ENCODE assay signal across 10 cellular contexts in the genomic region with DNA sequence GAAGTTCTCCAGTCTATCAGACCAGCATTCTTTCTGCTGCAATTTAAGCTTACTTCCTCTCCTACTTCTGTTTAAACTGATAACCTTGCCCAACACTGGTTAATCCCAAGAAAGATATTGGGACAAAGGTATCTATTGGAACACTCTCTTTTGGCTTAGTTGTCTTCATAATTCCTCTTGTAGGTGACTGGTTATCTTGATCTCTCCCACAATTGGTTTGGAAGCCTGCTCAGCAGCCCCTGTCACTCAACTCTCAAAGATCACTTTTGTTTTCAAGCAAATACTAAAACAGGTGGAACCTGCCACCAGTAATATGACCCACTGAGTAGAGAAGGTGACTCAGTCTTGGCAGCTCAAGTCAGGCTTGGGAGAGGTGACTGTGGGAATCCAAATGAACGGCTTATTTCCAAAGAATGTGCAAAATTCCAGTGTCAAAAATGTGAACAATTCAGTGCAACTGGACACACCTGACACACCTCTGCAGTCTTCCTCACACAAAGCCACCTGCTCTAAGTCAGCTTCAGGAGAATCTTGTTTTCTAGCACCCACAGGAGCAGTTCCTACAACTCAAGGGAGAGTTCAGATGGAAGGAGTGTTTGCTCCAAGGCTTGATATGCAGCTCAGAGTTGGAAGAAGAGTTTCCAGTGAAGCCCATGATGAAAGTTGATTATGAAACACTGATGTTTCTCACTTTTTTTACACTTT.
DNase-seq lines count a peak whose midpoint lies in the region; ATAC-seq and TF ChIP-seq lines count a peak whose summit lies in the region.
"Had no signal": no experiment of that assay in that cellular context is flagged by ENCODE, and none has a peak within 500 bp of the region (broad histone marks: within the 10 kb centered on the region; RNA-seq: fewer than 3 reads in every experiment).

No MANE protein-coding gene starts in this region.

- no peaks in the 10 kb centered on the region for H3K9me3 ChIP-seq in CD4-positive, CD25-positive, alpha-beta regulatory T cell (ENCODE audit: control insufficient read depth in 2 of 2, low read length in 2 of 2)
- H3K9me3 ChIP-seq in mucosa of descending colon: no peaks in the 10 kb centered on the region

- no peaks in the 10 kb centered on the region for H3K36me3 Mint-ChIP-seq in CD4-positive, CD25-positive, alpha-beta regulatory T cell
- peaks cover 6% of the 10 kb centered on the region for H3K36me3 Mint-ChIP-seq in activated T-helper 1 cell treated with anti-CD3 and anti-CD28 coated beads, Interleukin-12 subunit alpha, Interleukin-12 subunit beta, Interleukin-2, Interleukin-4 antibody, amounts not matched to agents 30 ng/mL and 10 ng/mL and 1 ng/mL, durations not matched to agents 14 hours and 24 hours and 36 hours (ENCODE audit: low read depth)

- H3K27ac ChIP-seq in CD4-positive, CD25-positive, alpha-beta regulatory T cell (ENCODE audit: insufficient read depth, low read length, poor library complexity, severe bottlenecking): no peak overlapping the region

- intact Hi-C loops in activated T-helper 1 cell treated with anti-CD3 and anti-CD28 coated beads, Interleukin-12 subunit alpha, Interleukin-12 subunit beta, Interleukin-2, Interleukin-4 antibody, amounts not matched to agents 30 ng/mL and 10 ng/mL and 1 ng/mL, durations not matched to agents 14 hours and 24 hours and 36 hours (cut with micrococcal nuclease): loop anchor here (5.0 to 10.0 kb wide), 2 partner anchors 248 to 471 kb away; no protein-coding TSS in a partner anchor
- intact Hi-C loops in mucosa of descending colon (cut with DNase I, micrococcal nuclease): no loop called here

- H3K36me3 ChIP-seq in CD4-positive, CD25-positive, alpha-beta regulatory T cell (ENCODE audit: control insufficient read depth, insufficient read depth, low read length): no peaks in the 10 kb centered on the region
- H3K36me3 ChIP-seq in mucosa of descending colon (ENCODE audit: low read depth): no peaks in the 10 kb centered on the region

- peak overlapping the region in 2 of 3 donors; percentile 17 to 27 for H3K27ac Mint-ChIP-seq in CD4-positive, CD25-positive, alpha-beta regulatory T cell
- H3K27ac Mint-ChIP-seq in activated T-helper 1 cell treated with anti-CD3 and anti-CD28 coated beads, Interleukin-12 subunit alpha, Interleukin-12 subunit beta, Interleukin-2, Interleukin-4 antibody, amounts not matched to agents 30 ng/mL and 10 ng/mL and 1 ng/mL, durations not matched to agents 14 hours and 24 hours and 36 hours: peak overlapping the region; percentile 54

- H3K4me3 Mint-ChIP-seq in CD4-positive, CD25-positive, alpha-beta regulatory T cell: peak overlapping the region in 1 of 4 donors; percentile 21
- H3K4me3 Mint-ChIP-seq in activated T-helper 1 cell treated with anti-CD3 and anti-CD28 coated beads, Interleukin-12 subunit alpha, Interleukin-12 subunit beta, Interleukin-2, Interleukin-4 antibody, amounts not matched to agents 30 ng/mL and 10 ng/mL and 1 ng/mL, durations not matched to agents 14 hours and 24 hours and 36 hours: peak overlapping the region; percentile 9

- no peak for TF ChIP-seq CTCF in mucosa of descending colon (IDR thresholded peaks at IDR 0.05)
- TF ChIP-seq CTCF in foreskin fibroblast (IDR thresholded peaks at IDR 0.05; ENCODE audit: low read depth, low read length): no peak

- peaks cover 5% of the 10 kb centered on the region for H3K27me3 Mint-ChIP-seq in CD4-positive, CD25-positive, alpha-beta regulatory T cell
- no peaks in the 10 kb centered on the region for H3K27me3 Mint-ChIP-seq in activated T-helper 1 cell treated with anti-CD3 and anti-CD28 coated beads, Interleukin-12 subunit alpha, Interleukin-12 subunit beta, Interleukin-2, Interleukin-4 antibody, amounts not matched to agents 30 ng/mL and 10 ng/mL and 1 ng/mL, durations not matched to agents 14 hours and 24 hours and 36 hours (ENCODE audit: insufficient read depth)

- peaks cover 26 to 65% (median 46%) of the 10 kb centered on the region in 4 donors for H3K4me1 Mint-ChIP-seq in CD4-positive, CD25-positive, alpha-beta regulatory T cell
- peaks cover 71% of the 10 kb centered on the region for H3K4me1 Mint-ChIP-seq in activated T-helper 1 cell treated with anti-CD3 and anti-CD28 coated beads, Interleukin-12 subunit alpha, Interleukin-12 subunit beta, Interleukin-2, Interleukin-4 antibody, amounts not matched to agents 30 ng/mL and 10 ng/mL and 1 ng/mL, durations not matched to agents 14 hours and 24 hours and 36 hours (ENCODE audit: low read depth)

- ATAC-seq in CD4-positive, CD25-positive, alpha-beta regulatory T cell (ENCODE audit: low read depth in 2 of 2): no peak
- ATAC-seq in mucosa of descending colon (peak; percentile 46), HG03460 (IDR thresholded peaks at IDR 0.05; ENCODE audit: unreplicated experiment) (no peak), GM21529 (IDR thresholded peaks at IDR 0.05; ENCODE audit: unreplicated experiment) (no peak)
- ATAC-seq: right cardiac atrium had no signal

- no peak for DNase-seq in CD4-positive, CD25-positive, alpha-beta regulatory T cell
- peak; percentile 50 for DNase-seq in HT-29 (ENCODE audit: low spot score)
- DNase-seq in activated T-helper 1 cell treated with anti-CD3 and anti-CD28 coated beads, Interleukin-12 subunit alpha, Interleukin-12 subunit beta, Interleukin-2, Interleukin-4 antibody, amounts not matched to agents 30 ng/mL and 10 ng/mL and 1 ng/mL, durations not matched to agents 14 hours and 24 hours and 36 hours (ENCODE audit: low spot score): no peak
- no peak for DNase-seq in mucosa of descending colon
- DNase-seq in retina: no peak
- no peak for DNase-seq in foreskin fibroblast
- DNase-seq: HCEC 1CT, right cardiac atrium had no signal

- H3K9me3 Mint-ChIP-seq in CD4-positive, CD25-positive, alpha-beta regulatory T cell: no peaks in the 10 kb centered on the region
- no peaks in the 10 kb centered on the region for H3K9me3 Mint-ChIP-seq in activated T-helper 1 cell treated with anti-CD3 and anti-CD28 coated beads, Interleukin-12 subunit alpha, Interleukin-12 subunit beta, Interleukin-2, Interleukin-4 antibody, amounts not matched to agents 30 ng/mL and 10 ng/mL and 1 ng/mL, durations not matched to agents 14 hours and 24 hours and 36 hours

- no peak overlapping the region for H3K4me3 ChIP-seq in CD4-positive, CD25-positive, alpha-beta regulatory T cell (ENCODE audit: low read depth, low read length)
- H3K4me3 ChIP-seq in mucosa of descending colon: no peak overlapping the region
- no peak overlapping the region for H3K4me3 ChIP-seq in foreskin fibroblast (ENCODE audit: low read depth in 1 of 2, low read length in 2 of 2)

- H3K4me1 ChIP-seq in CD4-positive, CD25-positive, alpha-beta regulatory T cell (ENCODE audit: control insufficient read depth, insufficient read depth, low read length, poor library complexity, severe bottlenecking): peaks cover 25% of the 10 kb centered on the region
- no peaks in the 10 kb centered on the region for H3K4me1 ChIP-seq in mucosa of descending colon (ENCODE audit: low read depth)

- H3K27me3 ChIP-seq in CD4-positive, CD25-positive, alpha-beta regulatory T cell (ENCODE audit: control insufficient read depth, insufficient read depth, low read length): no peaks in the 10 kb centered on the region
